ENCODE assay signal across 8 cellular contexts in genomic region chr2:10810175-10811161, GRCh38. TPM values are rescaled to one million over a fixed set of nuclear protein-coding genes. Genes with fewer than 3 reads are reported as not detected.
A peak's percentile ranks its signal among the peaks of the same experiment; 100 is the strongest.
DNase-seq lines count a peak whose midpoint lies in the region; ATAC-seq and TF ChIP-seq lines count a peak whose summit lies in the region.

No MANE protein-coding gene starts in this region.

- H4K20me1 ChIP-seq in SK-N-SH (ENCODE audit: insufficient read depth): peaks cover 58% of the 10 kb centered on the region

- no peaks in the 10 kb centered on the region for H3F3A ChIP-seq in SK-N-SH (replicated peaks; ENCODE audit: insufficient read depth)

- H3K4me1 Mint-ChIP-seq in activated naive CD4-positive, alpha-beta T cell treated with anti-CD3 and anti-CD28 coated beads for 36 hours (ENCODE audit: low read depth): peaks cover 41% of the 10 kb centered on the region

- peak overlapping the region; percentile 32 to 93; a peak in 3 of 4 replicates for H3K27ac ChIP-seq in SK-N-SH (ENCODE audit: low read depth in 2 of 2, low read length in 1 of 2)

- H3K4me3 ChIP-seq in SK-N-SH (ENCODE audit: low read depth in 2 of 2, low read length in 1 of 2) (peak overlapping the region; percentile 53 to 86), fibroblast of pulmonary artery (replicated peaks; ENCODE audit: low read depth, low read length) (peak overlapping the region; percentile 75), lower leg skin (ENCODE audit: low read depth, poor library complexity, severe bottlenecking) (no peak overlapping the region)

- H3K4me3 Mint-ChIP-seq in activated naive CD4-positive, alpha-beta T cell treated with anti-CD3 and anti-CD28 coated beads for 36 hours: peak overlapping the region; percentile 85

- no peak for TF ChIP-seq POLR2A in lower leg skin (IDR thresholded peaks at IDR 0.05)

- no peak overlapping the region for H2AFZ ChIP-seq in SK-N-SH (ENCODE audit: low read depth)

- peaks cover 11% of the 10 kb centered on the region for H3K36me3 Mint-ChIP-seq in activated naive CD4-positive, alpha-beta T cell treated with anti-CD3 and anti-CD28 coated beads for 36 hours (ENCODE audit: low read depth)

- peak; percentile 24 for ATAC-seq in HG03103 (IDR thresholded peaks at IDR 0.05; ENCODE audit: low read depth, unreplicated experiment)
- ATAC-seq in stimulated activated naive CD8-positive, alpha-beta T cell treated with anti-CD3 and anti-CD28 coated beads, Interleukin-15, Interleukin-2, amounts not matched to agents 100 U/mL and 50 U/mL, for 24 hours: peak; percentile 22

- TF ChIP-seq CTCF in SK-N-SH (IDR thresholded peaks at IDR 0.05): no peak
- no peak for TF ChIP-seq CTCF in fibroblast of pulmonary artery (IDR thresholded peaks at IDR 0.05; ENCODE audit: low read length, missing control alignments)
- no peak for TF ChIP-seq CTCF in lower leg skin (IDR thresholded peaks at IDR 0.05)

- intact Hi-C loops in activated naive CD4-positive, alpha-beta T cell treated with anti-CD3 and anti-CD28 coated beads for 36 hours (cut with micrococcal nuclease): loop anchor here (5.0 kb wide), 6 partner anchors 118 to 937 kb away; partner anchors contain the start of genes LPIN1, ODC1, ROCK2 and RRM2
- intact Hi-C loops in lower leg skin (cut with DNase I; ENCODE audit: low total_unique reads): no loop called here

- H3K36me3 ChIP-seq in SK-N-SH (replicated peaks in 1 of 2; ENCODE audit: control insufficient read depth in 1 of 2, insufficient read depth in 2 of 2, low read length in 1 of 2): peaks cover 7 to 21% of the 10 kb centered on the region in 2 experiments

- H3K4me2 ChIP-seq in SK-N-SH: peak overlapping the region; percentile 87

- CTCF ChIA-PET in activated naive CD4-positive, alpha-beta T cell treated with anti-CD3 and anti-CD28 coated beads for 36 hours (lab: Charles Lee): no interaction called here
- CTCF ChIA-PET in SK-N-SH (lab: Yijun Ruan, JAX): interaction anchor here (1.6 to 2.2 kb wide), 2 partner anchors 22 to 99 kb away, joined by 3 to 22 read pairs; no protein-coding TSS in a partner anchor

- H3K9me3 ChIP-seq in SK-N-SH: no peaks in the 10 kb centered on the region

- peaks cover 67% of the 10 kb centered on the region for H3K79me2 ChIP-seq in SK-N-SH (ENCODE audit: insufficient read depth)

- WGBS in SK-N-SH (ENCODE audit: low lambda C conversion rate): 56% methylated on average over 8 of the region's 8 CpGs
- 49 to 54% methylated on average over 8 of the region's 8 CpGs for WGBS in lower leg skin, 2 donors

- peak overlapping the region; percentile 85 for H3K27ac Mint-ChIP-seq in activated naive CD4-positive, alpha-beta T cell treated with anti-CD3 and anti-CD28 coated beads for 36 hours

- POLR2A ChIA-PET in SK-N-SH (lab: Yijun Ruan, JAX): no interaction called here

- no peak for DNase-seq in activated naive CD4-positive, alpha-beta T cell treated with anti-CD3 and anti-CD28 coated beads for 36 hours
- DNase-seq in activated naive CD4-positive, alpha-beta T cell treated with anti-CD3 and anti-CD28 coated beads, Interleukin-2, amount 50 U/mL, for 16 hours: no peak
- DNase-seq in SK-N-SH (peak; percentile 72), fibroblast of pulmonary artery (ENCODE audit: low read depth) (peak; percentile 36), lower leg skin (ENCODE audit: low spot score in 2 of 2) (no peak)
- no peak for DNase-seq in stimulated activated naive CD8-positive, alpha-beta T cell treated with anti-CD3 and anti-CD28 coated beads, Interleukin-15, Interleukin-2, amounts not matched to agents 100 U/mL and 50 U/mL, for 24 hours
- no peak for DNase-seq in activated CD4-positive, alpha-beta T cell treated with anti-CD3 and anti-CD28 coated beads, Interleukin-2, amount 50 U/mL, for 48 hours

- H3K9me3 Mint-ChIP-seq in activated naive CD4-positive, alpha-beta T cell treated with anti-CD3 and anti-CD28 coated beads for 36 hours: no peaks in the 10 kb centered on the region

- TF ChIP-seq RAD21 in SK-N-SH (IDR thresholded peaks at IDR 0.05; ENCODE audit: low read length): no peak

- H3K4me1 ChIP-seq in SK-N-SH (ENCODE audit: control insufficient read depth in 1 of 2, insufficient read depth in 2 of 2, low read depth in 1 of 2, low read length in 1 of 2): peaks cover 0 to 37% of the 10 kb centered on the region in 2 experiments; a peak in 2 of 4 replicates

- no peaks in the 10 kb centered on the region for H3K27me3 Mint-ChIP-seq in activated naive CD4-positive, alpha-beta T cell treated with anti-CD3 and anti-CD28 coated beads for 36 hours (ENCODE audit: low read depth)

- no peaks in the 10 kb centered on the region for H3K9me2 ChIP-seq in SK-N-SH

- no peaks in the 10 kb centered on the region for H3K27me3 ChIP-seq in SK-N-SH (ENCODE audit: insufficient read depth)

- peak overlapping the region; percentile 83; the same call in 1 of the 2 replicates for H3K9ac ChIP-seq in SK-N-SH

- peak in 1 of 2 experiments; percentile 69; a peak in 1 of 4 replicates for TF ChIP-seq EP300 in SK-N-SH (IDR thresholded peaks at IDR 0.05; ENCODE audit: borderline replicate concordance in 1 of 2, low read depth in 1 of 2, low read length in 1 of 2)

TF ChIP-seq in SK-N-SH, 30 proteins besides CTCF, POLR2A, EP300 and RAD21:
- TF ChIP-seq USF1 (IDR thresholded peaks at IDR 0.05; ENCODE audit: borderline replicate concordance, low read depth) (no peak), REST (IDR thresholded peaks at IDR 0.05; ENCODE audit: low read depth, low read length) (no peak), MXI1 (IDR thresholded peaks at IDR 0.05; ENCODE audit: low read depth, low read length) (peak; percentile 87), RCOR1 (IDR thresholded peaks at IDR 0.05; ENCODE audit: low read length) (peak; percentile 69), FOXM1 (IDR thresholded peaks at IDR 0.05; ENCODE audit: low read depth) (no peak), NFIC (IDR thresholded peaks at IDR 0.05; ENCODE audit: borderline replicate concordance) (no peak), POLR2AphosphoS5 (IDR thresholded peaks at IDR 0.05; ENCODE audit: low read depth, low read length) (peak; percentile 27; the same call in 1 of the 2 replicates), CHD2 (IDR thresholded peaks at IDR 0.05; ENCODE audit: low read length, partially characterized antibody) (peak; percentile 47), TCF12 (IDR thresholded peaks at IDR 0.05) (peak; percentile 32; the same call in 1 of the 2 replicates)
TF ChIP-seq in SK-N-SH: peak in this region for 5.

RNA-seq across cellular contexts. Expression of gene PDIA6, which starts 2.1 kb away (rescaled TPM):
- total RNA-seq in activated naive CD4-positive, alpha-beta T cell treated with anti-CD3 and anti-CD28 coated beads for 36 hours: 100 to 1,000 TPM; 103 to 106 TPM
- 308 and 325 TPM in 2 replicates for polyA plus RNA-seq in SK-N-SH (2012; rRNA removed)
- polyA plus RNA-seq in SK-N-SH (2012; cell fraction: cytosol; rRNA removed): 403 and 455 TPM in 2 replicates
- 95.0 and 163 TPM in 2 replicates for polyA plus RNA-seq in SK-N-SH (2012; cell fraction: nucleus; rRNA removed)
- total RNA-seq in lower leg skin: 10 to 100 TPM; 50.5 to 97.7 (median 73.7) TPM

Comparison
In these comparisons a context has a peak if more than half of its experiments do, and no peak if none do; other contexts are left out.
1. DNase-seq: peak in SK-N-SH (single experiment) and fibroblast of pulmonary artery (single experiment); none in activated naive CD4-positive, alpha-beta T cell treated with anti-CD3 and anti-CD28 coated beads for 36 hours (single experiment), activated naive CD4-positive, alpha-beta T cell treated with anti-CD3 and anti-CD28 coated beads, Interleukin-2, amount 50 U/mL, for 16 hours (single experiment), stimulated activated naive CD8-positive, alpha-beta T cell treated with anti-CD3 and anti-CD28 coated beads, Interleukin-15, Interleukin-2, amounts not matched to agents 100 U/mL and 50 U/mL, for 24 hours (single experiment), lower leg skin (0 of 2) and activated CD4-positive, alpha-beta T cell treated with anti-CD3 and anti-CD28 coated beads, Interleukin-2, amount 50 U/mL, for 48 hours (0 of 2).